8 cellular contexts compared by ENCODE assay signal in the genomic region with DNA sequence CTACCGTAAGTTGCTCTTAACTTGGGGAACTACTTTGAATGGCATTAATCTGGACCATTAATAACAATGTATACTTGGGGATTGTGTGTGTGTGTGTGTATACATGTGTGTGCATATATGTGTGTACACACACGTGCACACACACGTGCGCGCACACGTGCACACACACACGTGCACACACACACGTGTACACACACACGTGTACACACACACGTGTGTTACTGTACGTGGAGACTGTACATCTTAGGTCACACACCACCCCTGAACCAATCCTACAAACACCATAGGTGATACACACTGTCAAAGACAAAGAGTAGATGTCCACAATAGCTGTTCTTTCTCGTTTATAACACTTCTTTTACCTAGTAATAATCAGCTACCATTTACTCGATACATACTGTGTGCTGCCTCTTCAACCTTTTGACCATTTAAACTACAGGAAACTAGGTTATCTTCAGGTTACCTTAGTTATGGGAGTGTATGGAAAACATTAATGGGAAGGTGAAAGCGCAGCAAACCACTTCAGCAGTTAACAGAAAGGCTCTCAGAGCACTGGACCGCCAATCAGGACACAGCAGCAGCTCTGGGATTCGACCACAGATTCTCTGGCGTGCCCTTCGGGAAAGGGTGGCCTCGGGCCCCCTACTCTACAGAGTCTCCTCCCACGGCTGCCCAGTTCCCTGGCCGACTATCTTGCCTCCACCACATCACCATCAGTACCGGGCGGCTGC. TPM values are rescaled to one million over a fixed set of nuclear protein-coding genes. Genes with fewer than 3 reads are reported as not detected.
DNase-seq lines count a peak whose midpoint lies in the region; ATAC-seq, FAIRE-seq and TF ChIP-seq lines count a peak whose summit lies in the region.

No MANE protein-coding gene starts in this region.

- dilution Hi-C loops in keratinocyte (cut with MboI; ENCODE audit: extremely low pct_ligation_motif_present, low sequenced_read_pairs) = no loop called here

- no peaks in the 10 kb centered on the region for H3K9me1 ChIP-seq in keratinocyte (ENCODE audit: control insufficient read depth, extremely low read depth, insufficient read depth, low read length)

- H3K36me3 ChIP-seq in BLaER1 (peaks cover 24% of the 10 kb centered on the region), keratinocyte (ENCODE audit: control insufficient read depth in 2 of 2, extremely low read depth in 1 of 2, insufficient read depth in 2 of 2, low read length in 2 of 2) (peaks cover under 1 to 5% of the 10 kb centered on the region in 2 experiments), suprapubic skin (peaks cover 4% of the 10 kb centered on the region)

- H3K27me3 Mint-ChIP-seq in HFFc6 (ENCODE audit: insufficient read depth) = no peaks in the 10 kb centered on the region

- no peak for TF ChIP-seq POLR2A in suprapubic skin (IDR thresholded peaks at IDR 0.05)

- H4K20me1 ChIP-seq in BLaER1 = no peaks in the 10 kb centered on the region
- no peaks in the 10 kb centered on the region for H4K20me1 ChIP-seq in keratinocyte (ENCODE audit: control insufficient read depth, extremely low read depth, insufficient read depth, low read length)

- DNase-seq in HFFc6 (no peak), keratinocyte (ENCODE audit: low read depth, low spot score) (no peak), suprapubic skin (ENCODE audit: low spot score in 2 of 2) (no peak), SKM-1 (lab: John Stamatoyannopoulos, UW; ENCODE audit: unreplicated experiment) (no peak)
- peak in 1 of 2 donors; percentile 4 for DNase-seq in activated naive CD4-positive, alpha-beta T cell treated with anti-CD3 and anti-CD28 coated beads, Interleukin-2, amount 50 U/mL, for 72 hours (ENCODE audit: low spot score in 2 of 2)

- TF ChIP-seq EP300 in suprapubic skin (IDR thresholded peaks at IDR 0.05) = no peak

- H2AFZ ChIP-seq in keratinocyte (ENCODE audit: control insufficient read depth, low read length) = peak overlapping the region; percentile 96

- peak overlapping the region; percentile 98 for H3K4me3 Mint-ChIP-seq in HFFc6

- H3K4me3 ChIP-seq in BLaER1 = peak overlapping the region; percentile 90
- peak overlapping the region; percentile 68 to 89 (median 72) for H3K4me3 ChIP-seq in keratinocyte (ENCODE audit: control insufficient read depth in 2 of 3, extremely low read depth in 1 of 3, insufficient read depth in 2 of 3, low read depth in 1 of 3, low read length in 3 of 3)
- H3K4me3 ChIP-seq in suprapubic skin = peak overlapping the region; percentile 76

- 49% methylated on average over 23 of the region's 23 CpGs for WGBS in suprapubic skin

- no peak for ATAC-seq in activated naive CD4-positive, alpha-beta T cell treated with anti-CD3 and anti-CD28 coated beads, Interleukin-2, amount 50 U/mL, for 72 hours
- ATAC-seq in HG02840 (IDR thresholded peaks at IDR 0.05; ENCODE audit: low FRiP score, unreplicated experiment) = no peak
- no peak for ATAC-seq in HG02571 (IDR thresholded peaks at IDR 0.05; ENCODE audit: unreplicated experiment)

- peaks cover 9% of the 10 kb centered on the region for H3K36me3 Mint-ChIP-seq in HFFc6 (ENCODE audit: low read depth)
- H3K36me3 Mint-ChIP-seq in activated naive CD4-positive, alpha-beta T cell treated with anti-CD3 and anti-CD28 coated beads, Interleukin-2, amount 50 U/mL, for 72 hours = peaks cover 14 to 20% of the 10 kb centered on the region in 2 donors

- no peak for FAIRE-seq in keratinocyte (lab: Jason Lieb, UNC)

- H3K9ac ChIP-seq in BLaER1 (peak overlapping the region; percentile 89), keratinocyte (ENCODE audit: control insufficient read depth, extremely low read depth, insufficient read depth, low read length) (peak overlapping the region; percentile 95)

- H3K4me1 Mint-ChIP-seq in HFFc6 (ENCODE audit: low read depth) = peaks cover 39% of the 10 kb centered on the region

- H3K9me3 ChIP-seq in BLaER1 (peaks cover 13% of the 10 kb centered on the region), keratinocyte (ENCODE audit: control insufficient read depth, low read depth, low read length) (no peaks in the 10 kb centered on the region), suprapubic skin (no peaks in the 10 kb centered on the region)

- H3K4me2 ChIP-seq in BLaER1 (peak overlapping the region; percentile 96), keratinocyte (ENCODE audit: control insufficient read depth, extremely low read depth, insufficient read depth, low read depth, low read length) (peak overlapping the region; percentile 90)

- no peaks in the 10 kb centered on the region for H3K9me3 Mint-ChIP-seq in HFFc6
- H3K9me3 Mint-ChIP-seq in activated naive CD4-positive, alpha-beta T cell treated with anti-CD3 and anti-CD28 coated beads, Interleukin-2, amount 50 U/mL, for 72 hours = no peaks in the 10 kb centered on the region

- H3K27ac Mint-ChIP-seq in HFFc6 = peak overlapping the region; percentile 95
- H3K27ac Mint-ChIP-seq in activated naive CD4-positive, alpha-beta T cell treated with anti-CD3 and anti-CD28 coated beads, Interleukin-2, amount 50 U/mL, for 72 hours = peak overlapping the region; percentile 94

- H3K4me1 ChIP-seq in BLaER1 (peaks cover 35% of the 10 kb centered on the region), keratinocyte (ENCODE audit: control insufficient read depth, extremely low read depth, insufficient read depth, low read length) (peaks cover 16% of the 10 kb centered on the region), suprapubic skin (peaks cover 17% of the 10 kb centered on the region)

- H3K27me3 ChIP-seq in BLaER1 (no peaks in the 10 kb centered on the region), keratinocyte (ENCODE audit: control insufficient read depth, extremely low read depth, insufficient read depth, low read length) (no peaks in the 10 kb centered on the region), suprapubic skin (no peaks in the 10 kb centered on the region)

- no peak for TF ChIP-seq CTCF in HFFc6 (IDR thresholded peaks at IDR 0.05)
- TF ChIP-seq CTCF in keratinocyte (optimal IDR thresholded peaks at IDR 0.05 in 1 of 3, IDR thresholded peaks at IDR 0.05 in 1 of 3, conservative IDR thresholded peaks at IDR 0.05 in 1 of 3; ENCODE audit: extremely low read depth in 1 of 3, insufficient read depth in 2 of 3, low read length in 3 of 3) = no peak
- TF ChIP-seq CTCF in suprapubic skin (IDR thresholded peaks at IDR 0.05) = no peak

- peaks cover 12% of the 10 kb centered on the region for H3K79me2 ChIP-seq in keratinocyte (ENCODE audit: control insufficient read depth, insufficient read depth, low read length)

- peak overlapping the region; percentile 79 for H3K27ac ChIP-seq in BLaER1
- peak overlapping the region; percentile 77 for H3K27ac ChIP-seq in keratinocyte (ENCODE audit: control insufficient read depth, insufficient read depth, low read length)
- H3K27ac ChIP-seq in suprapubic skin = peak overlapping the region; percentile 86

RNA-seq across cellular contexts. Expression of a gene that starts 0.9 kb away (rescaled TPM):
- 10 to 100 TPM; 31.5 to 39.5 (median 32.8) TPM for total RNA-seq in HFFc6 (2021; fragmentation: NEBNext Ultra II Directional; extraction: Animal tissue kit (Norgen Biotek cat#: 25700))
- total RNA-seq in activated naive CD4-positive, alpha-beta T cell treated with anti-CD3 and anti-CD28 coated beads, Interleukin-2, amount 50 U/mL, for 72 hours = 10 to 100 TPM; 43.8 to 48.5 TPM
- 4.0 to 8.4 TPM (median 5.5 TPM) in 3 replicates for polyA plus RNA-seq in keratinocyte
- 101 TPM for polyA plus RNA-seq in keratinocyte (2011; ENCODE audit: low read depth)
- 3.5 and 5.4 TPM in 2 replicates for polyA plus RNA-seq in keratinocyte (2011; cell fraction: cytosol; rRNA removed)
- 11.1 and 16.2 TPM in 2 replicates for polyA plus RNA-seq in keratinocyte (2011; cell fraction: nucleus; rRNA removed)
- 6.4 and 9.1 TPM in 2 replicates for polyA plus RNA-seq in keratinocyte (2012; ENCODE audit: low replicate concordance)
- polyA minus RNA-seq in keratinocyte = 0.46 to 13.3 TPM (median 3.4 TPM) in 3 replicates
- polyA minus RNA-seq in keratinocyte (2011; cell fraction: cytosol; rRNA and poly(A)+ RNA removed) = 4.0 TPM
- 10.0 and 21.7 TPM in 2 replicates for polyA minus RNA-seq in keratinocyte (2011; cell fraction: nucleus; rRNA and poly(A)+ RNA removed)
- total RNA-seq in suprapubic skin = 10 to 100 TPM; 11.0 to 46.7 (median 16.5) TPM
